ENCODE assay signal across 32 cellular contexts in the genomic region with DNA sequence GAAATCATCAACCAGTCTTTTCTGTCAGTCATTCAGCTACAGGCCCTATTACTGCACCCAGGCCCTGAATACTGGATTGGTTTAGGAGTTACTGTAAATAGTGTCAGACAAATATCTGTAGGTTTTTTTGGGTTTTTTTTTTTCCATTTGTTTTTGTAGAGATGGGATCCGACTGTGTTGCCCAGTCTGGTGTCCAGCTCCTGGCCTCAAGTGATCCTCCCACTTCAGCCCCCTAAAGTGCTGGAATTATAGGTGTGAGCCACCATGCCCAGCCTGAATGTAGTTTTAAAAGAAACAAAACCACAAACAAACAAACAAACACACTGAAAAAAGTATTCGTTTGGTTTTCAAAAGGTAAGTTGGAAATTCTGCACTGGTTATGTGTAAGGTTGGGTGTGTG.
"Had no signal": no experiment of that assay in that cellular context is flagged by ENCODE, and none has a peak within 500 bp of the region (broad histone marks: within the 10 kb centered on the region; RNA-seq: fewer than 3 reads in every experiment).

No MANE protein-coding gene starts in this region.

- H3K79me2 ChIP-seq: parathyroid adenoma had no signal

- H3K4me2 ChIP-seq: neural progenitor cell, smooth muscle cell had no signal

- ATAC-seq: naive thymus-derived CD4-positive, alpha-beta T cell; natural killer cell; psoas muscle; right cardiac atrium; sciatic nerve; stimulated activated memory B cell treated with anti-CD40 and anti-IgM and Interleukin-4, amounts not matched to agents 10 μg/mL and 1 μg/mL and 100 μg/mL, for 72 hours; stimulated activated naive CD8-positive, alpha-beta T cell treated with anti-CD3 and anti-CD28 coated beads, Interleukin-15, amount 100 ng/mL, for 72 hours; stimulated activated naive CD8-positive, alpha-beta T cell treated with anti-CD3 and anti-CD28 coated beads, Interleukin-15, Interleukin-2, amounts not matched to agents 100 U/mL and 50 U/mL, for 24 hours had no signal

- H3K36me3 Mint-ChIP-seq: natural killer cell; stimulated activated memory B cell treated with anti-CD40 and anti-IgM and Interleukin-4, amounts not matched to agents 10 μg/mL and 1 μg/mL and 100 μg/mL, for 72 hours had no signal

- FAIRE-seq: urothelium cell line had no signal

- DNase-seq: naive thymus-derived CD4-positive, alpha-beta T cell; natural killer cell; occipital lobe; ovary; posterior cingulate gyrus; psoas muscle; right cardiac atrium; spleen; stimulated activated CD4-positive, alpha-beta T cell treated with anti-CD3 and anti-CD28 coated beads, Interleukin-12 subunit alpha, Interleukin-12 subunit beta, amount 100 ng/mL, for 4 hours; stimulated activated CD4-positive, alpha-beta T cell treated with anti-CD3 and anti-CD28 coated beads, Interleukin-1b, Interleukin-23, amount 100 ng/mL, for 48 hours; stimulated activated CD4-positive, alpha-beta T cell treated with anti-CD3 and anti-CD28 coated beads, Interleukin-4, amount 100 ng/mL, for 1 hour; stimulated activated CD4-positive, alpha-beta T cell treated with anti-CD3 and anti-CD28 coated beads, Interleukin-4, amount 100 ng/mL, for 4 hours; stimulated activated CD8-positive, alpha-beta memory T cell treated with anti-CD3 and anti-CD28 coated beads, Interleukin-4, amount 100 ng/mL, for 48 hours; stimulated activated naive CD4-positive, alpha-beta T cell; stimulated activated naive CD8-positive, alpha-beta T cell treated with anti-CD3 and anti-CD28 coated beads, Interleukin-15, amount 100 ng/mL, for 72 hours; stimulated activated naive CD8-positive, alpha-beta T cell treated with anti-CD3 and anti-CD28 coated beads, Interleukin-15, Interleukin-2, amounts not matched to agents 100 U/mL and 50 U/mL, for 24 hours; substantia nigra; testis; trophoblast cell; upper lobe of left lung had no signal

- H2AFZ ChIP-seq: neural progenitor cell, parathyroid adenoma had no signal

- H3K27me3 ChIP-seq: neural progenitor cell, ovary, spleen, suprapubic skin, testis, tibial nerve, upper lobe of left lung, vagina had no signal

- H3K4me3 Mint-ChIP-seq: naive thymus-derived CD4-positive, alpha-beta T cell; natural killer cell; nephron; neural progenitor cell; stimulated activated memory B cell treated with anti-CD40 and anti-IgM and Interleukin-4, amounts not matched to agents 10 μg/mL and 1 μg/mL and 100 μg/mL, for 72 hours; stimulated activated naive CD8-positive, alpha-beta T cell treated with anti-CD3 and anti-CD28 coated beads, Interleukin-15, amount 100 ng/mL, for 72 hours had no signal

- H3K9me3 ChIP-seq: ovary, psoas muscle, spleen, suprapubic skin, testis, tibial nerve, upper lobe of left lung, vagina had no signal

- H3K27ac Mint-ChIP-seq: naive thymus-derived CD4-positive, alpha-beta T cell; natural killer cell; nephron; neural progenitor cell; progenitor cell of endocrine pancreas; stimulated activated memory B cell treated with anti-CD40 and anti-IgM and Interleukin-4, amounts not matched to agents 10 μg/mL and 1 μg/mL and 100 μg/mL, for 72 hours; stimulated activated naive CD8-positive, alpha-beta T cell treated with anti-CD3 and anti-CD28 coated beads, Interleukin-15, amount 100 ng/mL, for 72 hours had no signal

- H3K36me3 ChIP-seq: neural progenitor cell, ovary, suprapubic skin, upper lobe of left lung, vagina had no signal

- H3K4me1 ChIP-seq: neural progenitor cell, parathyroid adenoma, psoas muscle, spleen, testis, vagina had no signal

- H3K27ac ChIP-seq: neural progenitor cell, ovary, parathyroid adenoma, psoas muscle, skin epidermis, spleen, suprapubic skin, testis, tibial nerve, upper lobe of left lung, vagina had no signal

- H3K4me1 Mint-ChIP-seq: naive thymus-derived CD4-positive, alpha-beta T cell; natural killer cell; stimulated activated memory B cell treated with anti-CD40 and anti-IgM and Interleukin-4, amounts not matched to agents 10 μg/mL and 1 μg/mL and 100 μg/mL, for 72 hours; stimulated activated naive CD8-positive, alpha-beta T cell treated with anti-CD3 and anti-CD28 coated beads, Interleukin-15, amount 100 ng/mL, for 72 hours had no signal

- H3K4me3 ChIP-seq: neural progenitor cell, ovary, psoas muscle, skin epidermis, smooth muscle cell, spleen, suprapubic skin, testis, tibial nerve, upper lobe of left lung, vagina had no signal

- H3K27me3 Mint-ChIP-seq: naive thymus-derived CD4-positive, alpha-beta T cell; progenitor cell of endocrine pancreas; stimulated activated memory B cell treated with anti-CD40 and anti-IgM and Interleukin-4, amounts not matched to agents 10 μg/mL and 1 μg/mL and 100 μg/mL, for 72 hours; stimulated activated naive CD8-positive, alpha-beta T cell treated with anti-CD3 and anti-CD28 coated beads, Interleukin-15, amount 100 ng/mL, for 72 hours had no signal

- H3K9ac ChIP-seq: neural progenitor cell, parathyroid adenoma had no signal

- H3K9me3 Mint-ChIP-seq: naive thymus-derived CD4-positive, alpha-beta T cell; natural killer cell; nephron; neural progenitor cell; stimulated activated memory B cell treated with anti-CD40 and anti-IgM and Interleukin-4, amounts not matched to agents 10 μg/mL and 1 μg/mL and 100 μg/mL, for 72 hours; stimulated activated naive CD8-positive, alpha-beta T cell treated with anti-CD3 and anti-CD28 coated beads, Interleukin-15, amount 100 ng/mL, for 72 hours had no signal
